Comparison of ENCODE assay signal across 3 cellular contexts in genomic region chr1:5678759-5679158, GRCh38.
TF ChIP-seq lines count a peak whose summit lies in the region.

No MANE protein-coding gene starts in this region.

TF ChIP-seq in IMR-90, 13 proteins besides CTCF, POLR2A, EP300 and RAD21:
- TF ChIP-seq CEBPB (IDR thresholded peaks at IDR 0.05; ENCODE audit: low read depth, low read length), result no peak
- no peak for TF ChIP-seq BHLHE40 (IDR thresholded peaks at IDR 0.05; ENCODE audit: low read depth, low read length)
- TF ChIP-seq RFX5 (IDR thresholded peaks at IDR 0.05; ENCODE audit: low read depth, low read length), result no peak
- TF ChIP-seq NFE2L2 (IDR thresholded peaks at IDR 0.05; ENCODE audit: low read depth, low read length), result no peak
- TF ChIP-seq ELK1 (IDR thresholded peaks at IDR 0.05; ENCODE audit: borderline replicate concordance, low read depth, low read length), result no peak
- TF ChIP-seq MXI1 (IDR thresholded peaks at IDR 0.05; ENCODE audit: borderline replicate concordance, low read depth, low read length), result no peak
- TF ChIP-seq FOS (IDR thresholded peaks at IDR 0.05; ENCODE audit: low read depth, low read length), result no peak
- no peak for TF ChIP-seq USF2 (IDR thresholded peaks at IDR 0.05; ENCODE audit: low read depth, low read length)
- TF ChIP-seq RCOR1 (IDR thresholded peaks at IDR 0.05; ENCODE audit: insufficient replicate concordance, low read length), result no peak
- TF ChIP-seq CHD1 (IDR thresholded peaks at IDR 0.05; ENCODE audit: low read depth, low read length), result no peak
- TF ChIP-seq MAZ (IDR thresholded peaks at IDR 0.05; ENCODE audit: borderline replicate concordance, low read depth, low read length), result no peak
- no peak for TF ChIP-seq SMC3 (IDR thresholded peaks at IDR 0.05; ENCODE audit: low read depth, low read length)
- no peak for TF ChIP-seq MAFK (IDR thresholded peaks at IDR 0.05; ENCODE audit: low read depth, low read length)

TF ChIP-seq in K562, 482 proteins besides CTCF, POLR2A, EP300 and RAD21:
- TF ChIP-seq HDAC2 (IDR thresholded peaks at IDR 0.05) (no peak), CREBBP (IDR thresholded peaks at IDR 0.05; ENCODE audit: low read depth, low read length) (peak; percentile 45)

TF ChIP-seq in H1, 55 proteins besides CTCF, POLR2A, EP300 and RAD21:
- TF ChIP-seq E2F6 (IDR thresholded peaks at IDR 0.05) (no peak), HDAC2 (IDR thresholded peaks at IDR 0.05; ENCODE audit: borderline replicate concordance in 1 of 2, low read depth in 2 of 2, low read length in 2 of 2) (no peak), CHD2 (IDR thresholded peaks at IDR 0.05; ENCODE audit: low read length) (no peak), GTF2F1 (IDR thresholded peaks at IDR 0.05; ENCODE audit: borderline replicate concordance, low read depth, low read length) (no peak), BACH1 (IDR thresholded peaks at IDR 0.05; ENCODE audit: low read length) (no peak), TAF7 (optimal IDR thresholded peaks at IDR 0.05; ENCODE audit: borderline replicate concordance, low read depth, low read length) (no peak), CHD1 (IDR thresholded peaks at IDR 0.05; ENCODE audit: low read depth, low read length) (no peak), CBX5 (IDR thresholded peaks at IDR 0.05; ENCODE audit: low read depth, low read length) (no peak), ATF3 (IDR thresholded peaks at IDR 0.05; ENCODE audit: insufficient read depth, low read depth, low read length) (no peak), NANOG (IDR thresholded peaks at IDR 0.05; ENCODE audit: insufficient read depth, low read depth, low read length, poor library complexity, severe bottlenecking) (no peak), SP2 (IDR thresholded peaks at IDR 0.05; ENCODE audit: low read length) (no peak), SAP30 (IDR thresholded peaks at IDR 0.05; ENCODE audit: insufficient read depth, insufficient replicate concordance, low read length) (no peak), SIRT6 (IDR thresholded peaks at IDR 0.05; ENCODE audit: low read length) (no peak), POU5F1 (IDR thresholded peaks at IDR 0.05; ENCODE audit: low read depth, low read length) (no peak), KDM5A (IDR thresholded peaks at IDR 0.05; ENCODE audit: low read length) (no peak)
